ENCODE assay signal across 1 cellular context in genomic region chr19:19214892-19215291, GRCh38.
TF ChIP-seq lines count a peak whose summit lies in the region.

No MANE protein-coding gene starts in this region.

TF ChIP-seq in WTC11, 78 proteins besides CTCF, POLR2A, EP300 and RAD21 (continued from another document):
- TF ChIP-seq ZBTB43 (CRISPR knock-in tag; IDR thresholded peaks at IDR 0.05) (0 out of 2 replicates have a peak, but pooled peaks have one; percentile 55), ZBTB21 (CRISPR knock-in tag; IDR thresholded peaks at IDR 0.05; ENCODE audit: borderline replicate concordance) (peak; percentile 62; the same call in 1 of the 2 replicates), TEAD4 (CRISPR knock-in tag; IDR thresholded peaks at IDR 0.05) (peak; percentile 85; the same call in 1 of the 2 replicates), ZNF219 (CRISPR knock-in tag; IDR thresholded peaks at IDR 0.05; ENCODE audit: borderline replicate concordance) (0 out of 2 replicates have a peak, but pooled peaks have one; percentile 66), ATF1 (CRISPR knock-in tag; IDR thresholded peaks at IDR 0.05) (no peak), SP1 (CRISPR knock-in tag; conservative IDR thresholded peaks at IDR 0.05) (0 out of 2 replicates have a peak, but pooled peaks have one; percentile 42), ZNF416 (CRISPR knock-in tag; IDR thresholded peaks at IDR 0.05) (no peak), TCF7 (CRISPR knock-in tag; IDR thresholded peaks at IDR 0.05; ENCODE audit: low read depth) (no peak), E2F4 (CRISPR knock-in tag; IDR thresholded peaks at IDR 0.05; ENCODE audit: borderline replicate concordance, low read depth) (no peak; the same call in 1 of the 2 replicates), OVOL2 (CRISPR knock-in tag; IDR thresholded peaks at IDR 0.05; ENCODE audit: borderline replicate concordance) (no peak), ZNF512 (CRISPR knock-in tag; IDR thresholded peaks at IDR 0.05; ENCODE audit: borderline replicate concordance) (no peak), IRF2 (CRISPR knock-in tag; IDR thresholded peaks at IDR 0.05; ENCODE audit: borderline replicate concordance, low read depth) (no peak), NR2C2 (CRISPR knock-in tag; IDR thresholded peaks at IDR 0.05) (no peak), ZNF425 (CRISPR knock-in tag; conservative IDR thresholded peaks at IDR 0.05) (no peak), NFE2L1 (CRISPR knock-in tag; IDR thresholded peaks at IDR 0.05) (peak; percentile 79; the same call in 1 of the 2 replicates), ZNF263 (CRISPR knock-in tag; IDR thresholded peaks at IDR 0.05; ENCODE audit: low read depth) (no peak), CREM (CRISPR knock-in tag; IDR thresholded peaks at IDR 0.05) (peak; percentile 63; the same call in 1 of the 2 replicates), RORB (CRISPR knock-in tag; IDR thresholded peaks at IDR 0.05) (no peak), E2F5 (CRISPR knock-in tag; IDR thresholded peaks at IDR 0.05) (0 out of 2 replicates have a peak, but pooled peaks have one; percentile 30), ESRRA (CRISPR knock-in tag; IDR thresholded peaks at IDR 0.05; ENCODE audit: borderline replicate concordance) (peak; percentile 64; the same call in 1 of the 2 replicates), E2F1 (CRISPR knock-in tag; IDR thresholded peaks at IDR 0.05) (peak; percentile 89), HMGXB4 (CRISPR knock-in tag; IDR thresholded peaks at IDR 0.05) (no peak), GTF2I (CRISPR knock-in tag; conservative IDR thresholded peaks at IDR 0.05) (peak; percentile 80; the same call in 1 of the 2 replicates), SMAD3 (CRISPR knock-in tag; IDR thresholded peaks at IDR 0.05; ENCODE audit: borderline replicate concordance) (peak; percentile 86; the same call in 1 of the 2 replicates), ERG (CRISPR knock-in tag; IDR thresholded peaks at IDR 0.05) (no peak; the same call in 1 of the 2 replicates), NFATC4 (CRISPR knock-in tag; IDR thresholded peaks at IDR 0.05) (no peak), SOX15 (CRISPR knock-in tag; IDR thresholded peaks at IDR 0.05) (no peak), ZNF317 (CRISPR knock-in tag; IDR thresholded peaks at IDR 0.05; ENCODE audit: borderline replicate concordance, low read depth) (no peak), JUN (CRISPR knock-in tag; IDR thresholded peaks at IDR 0.05) (peak; percentile 91; the same call in 1 of the 2 replicates), AFF4 (CRISPR knock-in tag; IDR thresholded peaks at IDR 0.05; ENCODE audit: borderline replicate concordance) (peak; percentile 63; the same call in 1 of the 2 replicates), ZNF671 (CRISPR knock-in tag; IDR thresholded peaks at IDR 0.05) (no peak), FOXK1 (CRISPR knock-in tag; IDR thresholded peaks at IDR 0.05) (peak; percentile 78; the same call in 1 of the 2 replicates), USF2 (CRISPR knock-in tag; IDR thresholded peaks at IDR 0.05) (no peak)
TF ChIP-seq in WTC11: peak in this region for 30.
